Comparison of ENCODE assay signal across 30 cellular contexts in the genomic region with DNA sequence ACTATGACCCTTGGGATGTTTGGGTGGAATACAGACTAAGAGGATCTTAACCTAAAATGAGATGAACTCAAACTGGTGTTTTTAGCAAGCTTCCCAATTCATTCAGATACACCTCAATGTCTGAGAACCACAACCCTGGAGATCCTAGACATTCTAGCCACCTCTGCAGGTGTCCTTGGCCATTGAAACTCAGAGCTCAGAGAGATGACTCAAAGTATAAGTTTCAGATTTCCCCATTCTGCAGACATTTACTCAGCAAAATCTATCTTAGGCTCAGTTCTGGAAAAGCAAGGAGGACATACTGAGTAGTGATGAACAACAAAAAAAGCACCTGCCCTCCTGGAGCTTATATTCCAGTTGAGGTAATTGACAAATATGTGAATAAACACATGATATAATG. TPM values are rescaled to one million over a fixed set of nuclear protein-coding genes. Genes with fewer than 3 reads are reported as not detected.
A peak's percentile ranks its signal among the peaks of the same experiment; 100 is the strongest.
DNase-seq lines count a peak whose midpoint lies in the region; ATAC-seq and TF ChIP-seq lines count a peak whose summit lies in the region.
"Had no signal": no experiment of that assay in that cellular context is flagged by ENCODE, and none has a peak within 500 bp of the region (broad histone marks: within the 10 kb centered on the region; RNA-seq: fewer than 3 reads in every experiment).

No MANE protein-coding gene starts in this region.

- H3K4me2 ChIP-seq in hepatocyte: no peak overlapping the region
- H3K4me2 ChIP-seq: A549 had no signal

- no peaks in the 10 kb centered on the region for H4K20me1 ChIP-seq in hepatocyte (ENCODE audit: insufficient read depth, poor library complexity, severe bottlenecking)

- TF ChIP-seq CTCF in hepatocyte (IDR thresholded peaks at IDR 0.05; ENCODE audit: poor library complexity): no peak

- H3K27ac ChIP-seq in hepatocyte: no peak overlapping the region
- H3K27ac ChIP-seq: A549, breast epithelium, esophagus muscularis mucosa, pancreas, right lobe of liver, SJCRH30, stomach, tibial nerve had no signal

- H3K79me2 ChIP-seq in hepatocyte: no peaks in the 10 kb centered on the region

- H3K27me3 ChIP-seq in hepatocyte: no peaks in the 10 kb centered on the region
- H3K27me3 ChIP-seq: BE2C, breast epithelium, esophagus muscularis mucosa, pancreas, right lobe of liver, SJCRH30, stomach, tibial nerve had no signal

- H3K4me3 ChIP-seq in hepatocyte: no peak overlapping the region
- H3K4me3 ChIP-seq: A549, breast epithelium, esophagus muscularis mucosa, pancreas, right lobe of liver, SJCRH30, stomach, tibial nerve had no signal

- H3K4me1 ChIP-seq in hepatocyte (ENCODE audit: insufficient read depth): no peaks in the 10 kb centered on the region
- H3K4me1 ChIP-seq: A549, BE2C, breast epithelium, esophagus muscularis mucosa, pancreas, SJCRH30, stomach, tibial nerve had no signal

- no peaks in the 10 kb centered on the region for H3K36me3 ChIP-seq in hepatocyte (replicated peaks; ENCODE audit: insufficient read depth, low read depth)
- H3K36me3 ChIP-seq: BE2C, breast epithelium, esophagus muscularis mucosa, pancreas, right lobe of liver, SJCRH30, stomach, tibial nerve had no signal

- no peaks in the 10 kb centered on the region for H3K9me3 ChIP-seq in hepatocyte (ENCODE audit: low read depth)
- H3K9me3 ChIP-seq: A549, BE2C, breast epithelium, esophagus muscularis mucosa, pancreas, right lobe of liver, SJCRH30, stomach, tibial nerve had no signal

- ATAC-seq in GM18502 (IDR thresholded peaks at IDR 0.05; ENCODE audit: poor library complexity, unreplicated experiment): peak; percentile 75
- peak; percentile 66 for ATAC-seq in GM19438 (IDR thresholded peaks at IDR 0.05; ENCODE audit: low read depth, unreplicated experiment)
- peak; percentile 66 for ATAC-seq in HG02759 (IDR thresholded peaks at IDR 0.05; ENCODE audit: unreplicated experiment)
- ATAC-seq in HG03354 (IDR thresholded peaks at IDR 0.05; ENCODE audit: poor library complexity, severe bottlenecking, unreplicated experiment): peak; percentile 67
- no peak for ATAC-seq in GM19452 (IDR thresholded peaks at IDR 0.05; ENCODE audit: unreplicated experiment)
- ATAC-seq: A549; activated T-cell treated with anti-CD3 and anti-CD28 coated beads, Interleukin-2, amount 50 U/mL, for 4 hours; effector memory CD8-positive, alpha-beta T cell; HCT116; pancreas; PC-3; right lobe of liver; T-cell had no signal

- no peak overlapping the region for H2AFZ ChIP-seq in hepatocyte

- H3K9me2 ChIP-seq in hepatocyte (replicated peaks; ENCODE audit: insufficient read depth): no peaks in the 10 kb centered on the region

- DNase-seq in hepatocyte (ENCODE audit: low spot score): no peak
- no peak for DNase-seq in NCI-H146 treated with DMSO at 0.1 percent for 48 hours (lab: John Stamatoyannopoulos, UW; ENCODE audit: unreplicated experiment)
- no peak for DNase-seq in GM03348 (ENCODE audit: low spot score)
- DNase-seq: activated CD4-positive, alpha-beta T cell treated with anti-CD3 and anti-CD28 coated beads for 1 hour; activated naive CD4-positive, alpha-beta T cell; activated T-cell treated with anti-CD3 and anti-CD28 coated beads, Interleukin-2, amount 50 U/mL, for 4 hours; amniotic stem cell; BE2C; DND-41; effector memory CD8-positive, alpha-beta T cell; Kasumi-1; NCI-H1092; NCI-H2029; NCI-H446; pancreas; PC-3; right lobe of liver; SJCRH30; stomach; T-cell had no signal

RNA-seq across cellular contexts. Expression of gene COMMD8, which starts 47.8 kb away (rescaled TPM):
- 31.6 and 43.9 TPM in 2 replicates for total RNA-seq in hepatocyte
- 32.8 and 33.0 TPM in 2 replicates for polyA plus RNA-seq in hepatocyte
